In genomic region chr16:85029981-85030381, GRCh38 we compare ENCODE assay signal across 10 cellular contexts. TPM values are rescaled to one million over a fixed set of nuclear protein-coding genes. Genes with fewer than 3 reads are reported as not detected.
A peak's percentile ranks its signal among the peaks of the same experiment; 100 is the strongest.
DNase-seq lines count a peak whose midpoint lies in the region; ATAC-seq and TF ChIP-seq lines count a peak whose summit lies in the region.
"Had no signal": no experiment of that assay in that cellular context is flagged by ENCODE, and none has a peak within 500 bp of the region (broad histone marks: within the 10 kb centered on the region; RNA-seq: fewer than 3 reads in every experiment).

No MANE protein-coding gene starts in this region.

- H2BK5ac ChIP-seq in H9 (ENCODE audit: insufficient read length, low read length) = no peak overlapping the region

- H2BK12ac ChIP-seq in H9 (ENCODE audit: insufficient read length, low read depth, low read length) = no peak overlapping the region

- H3K36me3 ChIP-seq in heart right ventricle (peaks cover 0 to 14% (median 0%) of the 10 kb centered on the region in 9 donors), suprapubic skin (peaks cover 11% of the 10 kb centered on the region)

- H3K4me3 ChIP-seq in heart right ventricle (peak overlapping the region in 4 of 10 donors; percentile 7 to 88 (median 78)), suprapubic skin (peak overlapping the region; percentile 76)
- H3K4me3 ChIP-seq: psoas muscle had no signal

- intact Hi-C loops in activated CD8-positive, alpha-beta T cell treated with anti-CD3 and anti-CD28 coated beads for 36 hours (cut with micrococcal nuclease) = loop anchor here (1.0 kb wide), 2 partner anchors 19 to 25 kb away; partner anchors contain the start of gene ZDHHC7
- intact Hi-C loops in heart right ventricle (cut with DNase I) = loop anchor here in 3 of 10 donors (5.0 kb wide), 2 partner anchors 52 to 57 kb away; no protein-coding TSS in a partner anchor

- WGBS in heart right ventricle, 2 donors = 64 to 77% methylated on average over 15 of the region's 15 CpGs
- WGBS in suprapubic skin = 61% methylated on average over 11 of the region's 15 CpGs
- WGBS in H9 (ENCODE audit: extremely low coverage, insufficient read length, low lambda C conversion rate) = no CpG with 5 or more reads among the region's 15 CpGs

- H2BK120ac ChIP-seq in H9 (ENCODE audit: low read depth, low read length, poor library complexity, severe bottlenecking) = no peak overlapping the region

- no peak overlapping the region for H3K18ac ChIP-seq in H9 (ENCODE audit: insufficient read length, low read depth, low read length)

- no peak overlapping the region for H4K8ac ChIP-seq in H9 (replicated peaks; ENCODE audit: insufficient read length, low read depth, low read length)

- no peak overlapping the region for H4K91ac ChIP-seq in H9 (ENCODE audit: insufficient read length, low read depth, low read length)

- H3K4me1 ChIP-seq in heart right ventricle (peaks cover 5 to 47% (median 30%) of the 10 kb centered on the region in 9 donors), suprapubic skin (peaks cover 46% of the 10 kb centered on the region), H9 (ENCODE audit: insufficient read depth, low read length) (no peaks in the 10 kb centered on the region)

- H2AK5ac ChIP-seq in H9 (ENCODE audit: insufficient read length, low read length) = no peak overlapping the region

- POLR2A ChIA-PET in activated CD8-positive, alpha-beta T cell treated with anti-CD3 and anti-CD28 coated beads for 36 hours (lab: Charles Lee) = interaction anchor here (0.8 to 1.2 kb wide), 2 partner anchors 17 to 18 kb away, joined by 3 read pairs; partner anchors contain the start of gene ZDHHC7
- POLR2A ChIA-PET in activated CD8-positive, alpha-beta T cell treated with anti-CD3 and anti-CD28 coated beads, Interleukin-2, amount 10 ng/mL, durations not matched to agents 7 days and 5 days (lab: Charles Lee) = no interaction called here

- peaks cover 2% of the 10 kb centered on the region for H3K36me3 Mint-ChIP-seq in activated CD8-positive, alpha-beta T cell treated with anti-CD3 and anti-CD28 coated beads for 36 hours (ENCODE audit: low read depth)
- no peaks in the 10 kb centered on the region for H3K36me3 Mint-ChIP-seq in activated CD8-positive, alpha-beta T cell treated with anti-CD3 and anti-CD28 coated beads, Interleukin-2, amount 10 ng/mL, durations not matched to agents 7 days and 5 days (ENCODE audit: low read depth)
- peaks cover 5% of the 10 kb centered on the region for H3K36me3 Mint-ChIP-seq in activated T-helper 17 cell treated with anti-CD3 and anti-CD28 coated beads, Interleukin-2, amount 50 U/mL, for 72 hours (ENCODE audit: low read depth)
- H3K36me3 Mint-ChIP-seq in H9 (ENCODE audit: insufficient read depth in 1 of 3, low read depth in 3 of 3) = no peaks in the 10 kb centered on the region

- no peak overlapping the region for H2AFZ ChIP-seq in H9 (ENCODE audit: low read length)

- H2BK15ac ChIP-seq in H9 (ENCODE audit: low read depth, low read length) = no peak overlapping the region

- no peak overlapping the region for H3K23ac ChIP-seq in H9 (ENCODE audit: insufficient read length, low read depth, low read length)

- ATAC-seq in activated CD8-positive, alpha-beta T cell treated with anti-CD3 and anti-CD28 coated beads for 36 hours = no peak
- no peak for ATAC-seq in activated CD8-positive, alpha-beta T cell treated with anti-CD3 and anti-CD28 coated beads, Interleukin-2, amount 10 ng/mL, durations not matched to agents 7 days and 5 days
- no peak for ATAC-seq in activated T-helper 17 cell treated with anti-CD3 and anti-CD28 coated beads, Interleukin-2, amount 50 U/mL, for 72 hours (replicated peaks)
- ATAC-seq in heart right ventricle (peak in 2 of 8 donors; percentile 14 to 27), HG03565 (IDR thresholded peaks at IDR 0.05; ENCODE audit: unreplicated experiment) (no peak)
- ATAC-seq: psoas muscle had no signal

- H3K27me3 ChIP-seq in heart right ventricle (no peaks in the 10 kb centered on the region), suprapubic skin (no peaks in the 10 kb centered on the region), H9 (ENCODE audit: insufficient read depth, low read length) (no peaks in the 10 kb centered on the region; the same call in 1 of the 2 replicates)

- H3K4me2 ChIP-seq in H9 (ENCODE audit: insufficient read depth, insufficient read length, low read length) = no peak overlapping the region

- no peak overlapping the region for H3K9ac ChIP-seq in H9 (ENCODE audit: extremely low read depth, insufficient read length, low read length)

- H3K9me3 ChIP-seq in heart right ventricle = no peaks in the 10 kb centered on the region
- no peaks in the 10 kb centered on the region for H3K9me3 ChIP-seq in suprapubic skin
- H3K9me3 ChIP-seq in H9 (ENCODE audit: control insufficient read depth, low read depth, low read length) = no peaks in the 10 kb centered on the region
- H3K9me3 ChIP-seq: psoas muscle had no signal

- H3K79me2 ChIP-seq in H9 (ENCODE audit: insufficient read depth, low read length) = no peaks in the 10 kb centered on the region

- peak overlapping the region in 8 of 10 donors; percentile 2 to 96 (median 82) for H3K27ac ChIP-seq in heart right ventricle
- H3K27ac ChIP-seq in suprapubic skin = peak overlapping the region; percentile 86
- no peak overlapping the region for H3K27ac ChIP-seq in H9 (ENCODE audit: insufficient read length, low read depth, low read length)

- H3K56ac ChIP-seq in H9 (ENCODE audit: insufficient read length, low read depth, low read length) = no peak overlapping the region

- no peaks in the 10 kb centered on the region for H4K20me1 ChIP-seq in H9 (ENCODE audit: control insufficient read depth, insufficient read depth, insufficient read length)

- peak overlapping the region; percentile 72 for H3K27ac Mint-ChIP-seq in activated CD8-positive, alpha-beta T cell treated with anti-CD3 and anti-CD28 coated beads for 36 hours
- H3K27ac Mint-ChIP-seq in activated CD8-positive, alpha-beta T cell treated with anti-CD3 and anti-CD28 coated beads, Interleukin-2, amount 10 ng/mL, durations not matched to agents 7 days and 5 days = no peak overlapping the region
- H3K27ac Mint-ChIP-seq in activated T-helper 17 cell treated with anti-CD3 and anti-CD28 coated beads, Interleukin-2, amount 50 U/mL, for 72 hours = peak overlapping the region; percentile 85
- peak overlapping the region in 1 of 3 experiments; percentile 77; a peak in 1 of 7 replicates for H3K27ac Mint-ChIP-seq in H9

- H3K14ac ChIP-seq in H9 (ENCODE audit: insufficient read depth, low read length) = no peak overlapping the region

- TF ChIP-seq EP300 in suprapubic skin (IDR thresholded peaks at IDR 0.05) = no peak

- peak overlapping the region; percentile 85 for H3K4me3 Mint-ChIP-seq in activated CD8-positive, alpha-beta T cell treated with anti-CD3 and anti-CD28 coated beads for 36 hours
- H3K4me3 Mint-ChIP-seq in activated CD8-positive, alpha-beta T cell treated with anti-CD3 and anti-CD28 coated beads, Interleukin-2, amount 10 ng/mL, durations not matched to agents 7 days and 5 days = no peak overlapping the region
- H3K4me3 Mint-ChIP-seq in activated T-helper 17 cell treated with anti-CD3 and anti-CD28 coated beads, Interleukin-2, amount 50 U/mL, for 72 hours = peak overlapping the region; percentile 92
- H3K4me3 Mint-ChIP-seq in H9 = peak overlapping the region in 1 of 2 experiments; percentile 34; a peak in 1 of 5 replicates

- CTCF ChIA-PET in activated CD8-positive, alpha-beta T cell treated with anti-CD3 and anti-CD28 coated beads for 36 hours (lab: Charles Lee) = interaction anchor here (0.8 to 1.7 kb wide), 6 partner anchors 15 to 57 kb away, joined by 3 to 5 read pairs (median 3); no protein-coding TSS in a partner anchor
- CTCF ChIA-PET in activated CD8-positive, alpha-beta T cell treated with anti-CD3 and anti-CD28 coated beads, Interleukin-2, amount 10 ng/mL, durations not matched to agents 7 days and 5 days (lab: Charles Lee) = interaction anchor here (2.5 kb wide), 1 partner anchor 56 kb away, joined by 10 read pairs; no protein-coding TSS in a partner anchor

- H3K9me3 Mint-ChIP-seq in activated CD8-positive, alpha-beta T cell treated with anti-CD3 and anti-CD28 coated beads for 36 hours = no peaks in the 10 kb centered on the region
- H3K9me3 Mint-ChIP-seq in activated CD8-positive, alpha-beta T cell treated with anti-CD3 and anti-CD28 coated beads, Interleukin-2, amount 10 ng/mL, durations not matched to agents 7 days and 5 days (ENCODE audit: insufficient read depth) = no peaks in the 10 kb centered on the region
- H3K9me3 Mint-ChIP-seq in activated T-helper 17 cell treated with anti-CD3 and anti-CD28 coated beads, Interleukin-2, amount 50 U/mL, for 72 hours = no peaks in the 10 kb centered on the region
- H3K9me3 Mint-ChIP-seq in H9 = no peaks in the 10 kb centered on the region

- no peak for TF ChIP-seq CTCF in activated CD8-positive, alpha-beta T cell treated with anti-CD3 and anti-CD28 coated beads for 36 hours (IDR thresholded peaks at IDR 0.05)
- TF ChIP-seq CTCF in heart right ventricle (IDR thresholded peaks at IDR 0.05) (no peak), suprapubic skin (IDR thresholded peaks at IDR 0.05) (no peak), H9 (conservative IDR thresholded peaks at IDR 0.05) (no peak)

- no peaks in the 10 kb centered on the region for H3K27me3 Mint-ChIP-seq in activated CD8-positive, alpha-beta T cell treated with anti-CD3 and anti-CD28 coated beads for 36 hours
- H3K27me3 Mint-ChIP-seq in activated CD8-positive, alpha-beta T cell treated with anti-CD3 and anti-CD28 coated beads, Interleukin-2, amount 10 ng/mL, durations not matched to agents 7 days and 5 days (ENCODE audit: low read depth) = no peaks in the 10 kb centered on the region
- no peaks in the 10 kb centered on the region for H3K27me3 Mint-ChIP-seq in activated T-helper 17 cell treated with anti-CD3 and anti-CD28 coated beads, Interleukin-2, amount 50 U/mL, for 72 hours
- H3K27me3 Mint-ChIP-seq in H9 (ENCODE audit: low read depth) = peaks cover 32% of the 10 kb centered on the region

- DNase-seq in activated CD8-positive, alpha-beta T cell treated with anti-CD3 and anti-CD28 coated beads for 36 hours = no peak
- no peak for DNase-seq in activated CD8-positive, alpha-beta T cell treated with anti-CD3 and anti-CD28 coated beads, Interleukin-2, amount 10 ng/mL, durations not matched to agents 7 days and 5 days
- no peak for DNase-seq in heart right ventricle
- DNase-seq in suprapubic skin (ENCODE audit: low spot score in 2 of 2) = no peak
- no peak for DNase-seq in NCI-H526 (lab: John Stamatoyannopoulos, UW)
- DNase-seq in H9 = no peak
- DNase-seq: NCI-H1105, psoas muscle had no signal

- peaks cover 4% of the 10 kb centered on the region for H3K23me2 ChIP-seq in H9 (ENCODE audit: insufficient read length, low read depth, low read length, poor library complexity, severe bottlenecking)

- no peak for TF ChIP-seq POLR2A in suprapubic skin (IDR thresholded peaks at IDR 0.05)

- H4K5ac ChIP-seq in H9 (ENCODE audit: insufficient read length, low read depth, low read length) = no peak overlapping the region

- H3T11ph ChIP-seq in H9 (ENCODE audit: low read length) = no peak overlapping the region

- H3K4ac ChIP-seq in H9 (ENCODE audit: low read depth, low read length) = no peak overlapping the region

- H3K4me1 Mint-ChIP-seq in activated CD8-positive, alpha-beta T cell treated with anti-CD3 and anti-CD28 coated beads for 36 hours (ENCODE audit: low read depth) = peaks cover 42% of the 10 kb centered on the region
- H3K4me1 Mint-ChIP-seq in activated CD8-positive, alpha-beta T cell treated with anti-CD3 and anti-CD28 coated beads, Interleukin-2, amount 10 ng/mL, durations not matched to agents 7 days and 5 days (ENCODE audit: low read depth) = peaks cover 41% of the 10 kb centered on the region
- H3K4me1 Mint-ChIP-seq in activated T-helper 17 cell treated with anti-CD3 and anti-CD28 coated beads, Interleukin-2, amount 50 U/mL, for 72 hours = peaks cover 13% of the 10 kb centered on the region
- peaks cover 33 to 35% of the 10 kb centered on the region in 2 experiments for H3K4me1 Mint-ChIP-seq in H9

- no peaks in the 10 kb centered on the region for H3K79me1 ChIP-seq in H9 (ENCODE audit: insufficient read depth, low read depth, low read length, poor library complexity, severe bottlenecking)

- no peak overlapping the region for H2BK20ac ChIP-seq in H9 (ENCODE audit: low read depth, low read length, poor library complexity, severe bottlenecking)

RNA-seq across cellular contexts. Expression of gene KIAA0513, which starts 2.4 kb away (rescaled TPM):
- 1 to 10 TPM; 3.9 to 5.3 TPM for total RNA-seq in activated CD8-positive, alpha-beta T cell treated with anti-CD3 and anti-CD28 coated beads for 36 hours
- 1 to 10 TPM; 8.1 to 9.1 TPM for total RNA-seq in activated CD8-positive, alpha-beta T cell treated with anti-CD3 and anti-CD28 coated beads, Interleukin-2, amount 10 ng/mL, durations not matched to agents 7 days and 5 days
- total RNA-seq in activated T-helper 17 cell treated with anti-CD3 and anti-CD28 coated beads, Interleukin-2, amount 50 U/mL, for 72 hours = 1 to 10 TPM; 3.9 to 9.6 TPM
- total RNA-seq in heart right ventricle (10 to 100 TPM in 2 of 10 donors, 1 to 10 TPM in 8; 5.9 to 10.9 (median 8.5) TPM), suprapubic skin (10 to 100 TPM; 23.7 to 32.3 (median 26.6) TPM), H9 (2021) (3.8 and 4.7 TPM in 2 replicates)
- 1 to 10 TPM; 2.4 to 3.1 TPM for polyA plus RNA-seq in heart right ventricle

RNA-seq across cellular contexts. Expression of gene ZDHHC7, which starts 18.6 kb away (rescaled TPM):
- 10 to 100 TPM; 20.7 to 23.6 TPM for total RNA-seq in activated CD8-positive, alpha-beta T cell treated with anti-CD3 and anti-CD28 coated beads for 36 hours
- total RNA-seq in activated CD8-positive, alpha-beta T cell treated with anti-CD3 and anti-CD28 coated beads, Interleukin-2, amount 10 ng/mL, durations not matched to agents 7 days and 5 days = 10 to 100 TPM; 28.1 to 28.7 TPM
- 10 to 100 TPM; 25.2 to 32.9 TPM for total RNA-seq in activated T-helper 17 cell treated with anti-CD3 and anti-CD28 coated beads, Interleukin-2, amount 50 U/mL, for 72 hours
- 10 to 100 TPM; 36.2 to 55.5 (median 43.2) TPM for total RNA-seq in heart right ventricle
- 10 to 100 TPM; 15.1 to 16.6 TPM for polyA plus RNA-seq in heart right ventricle
- total RNA-seq in suprapubic skin = 10 to 100 TPM; 45.9 to 65.5 (median 54.3) TPM
- total RNA-seq in H9 (2021) = 39.1 and 44.0 TPM in 2 replicates
